Comparison of ENCODE assay signal across 1 cellular context in genomic region chr1:15847100-15847892, GRCh38.
TF ChIP-seq lines count a peak whose summit lies in the region.

A gene with protein sequence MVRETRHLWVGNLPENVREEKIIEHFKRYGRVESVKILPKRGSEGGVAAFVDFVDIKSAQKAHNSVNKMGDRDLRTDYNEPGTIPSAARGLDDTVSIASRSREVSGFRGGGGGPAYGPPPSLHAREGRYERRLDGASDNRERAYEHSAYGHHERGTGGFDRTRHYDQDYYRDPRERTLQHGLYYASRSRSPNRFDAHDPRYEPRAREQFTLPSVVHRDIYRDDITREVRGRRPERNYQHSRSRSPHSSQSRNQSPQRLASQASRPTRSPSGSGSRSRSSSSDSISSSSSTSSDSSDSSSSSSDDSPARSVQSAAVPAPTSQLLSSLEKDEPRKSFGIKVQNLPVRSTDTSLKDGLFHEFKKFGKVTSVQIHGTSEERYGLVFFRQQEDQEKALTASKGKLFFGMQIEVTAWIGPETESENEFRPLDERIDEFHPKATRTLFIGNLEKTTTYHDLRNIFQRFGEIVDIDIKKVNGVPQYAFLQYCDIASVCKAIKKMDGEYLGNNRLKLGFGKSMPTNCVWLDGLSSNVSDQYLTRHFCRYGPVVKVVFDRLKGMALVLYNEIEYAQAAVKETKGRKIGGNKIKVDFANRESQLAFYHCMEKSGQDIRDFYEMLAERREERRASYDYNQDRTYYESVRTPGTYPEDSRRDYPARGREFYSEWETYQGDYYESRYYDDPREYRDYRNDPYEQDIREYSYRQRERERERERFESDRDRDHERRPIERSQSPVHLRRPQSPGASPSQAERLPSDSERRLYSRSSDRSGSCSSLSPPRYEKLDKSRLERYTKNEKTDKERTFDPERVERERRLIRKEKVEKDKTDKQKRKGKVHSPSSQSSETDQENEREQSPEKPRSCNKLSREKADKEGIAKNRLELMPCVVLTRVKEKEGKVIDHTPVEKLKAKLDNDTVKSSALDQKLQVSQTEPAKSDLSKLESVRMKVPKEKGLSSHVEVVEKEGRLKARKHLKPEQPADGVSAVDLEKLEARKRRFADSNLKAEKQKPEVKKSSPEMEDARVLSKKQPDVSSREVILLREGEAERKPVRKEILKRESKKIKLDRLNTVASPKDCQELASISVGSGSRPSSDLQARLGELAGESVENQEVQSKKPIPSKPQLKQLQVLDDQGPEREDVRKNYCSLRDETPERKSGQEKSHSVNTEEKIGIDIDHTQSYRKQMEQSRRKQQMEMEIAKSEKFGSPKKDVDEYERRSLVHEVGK (N-terminal part only) (plus strand): TSS chr1:15847707. CDS start chr1:15848068, 361 bp downstream.

TF ChIP-seq in HepG2, 621 proteins besides CTCF, POLR2A, EP300 and RAD21 (continued from another document and continues in another):
- TF ChIP-seq, protein P1, sequence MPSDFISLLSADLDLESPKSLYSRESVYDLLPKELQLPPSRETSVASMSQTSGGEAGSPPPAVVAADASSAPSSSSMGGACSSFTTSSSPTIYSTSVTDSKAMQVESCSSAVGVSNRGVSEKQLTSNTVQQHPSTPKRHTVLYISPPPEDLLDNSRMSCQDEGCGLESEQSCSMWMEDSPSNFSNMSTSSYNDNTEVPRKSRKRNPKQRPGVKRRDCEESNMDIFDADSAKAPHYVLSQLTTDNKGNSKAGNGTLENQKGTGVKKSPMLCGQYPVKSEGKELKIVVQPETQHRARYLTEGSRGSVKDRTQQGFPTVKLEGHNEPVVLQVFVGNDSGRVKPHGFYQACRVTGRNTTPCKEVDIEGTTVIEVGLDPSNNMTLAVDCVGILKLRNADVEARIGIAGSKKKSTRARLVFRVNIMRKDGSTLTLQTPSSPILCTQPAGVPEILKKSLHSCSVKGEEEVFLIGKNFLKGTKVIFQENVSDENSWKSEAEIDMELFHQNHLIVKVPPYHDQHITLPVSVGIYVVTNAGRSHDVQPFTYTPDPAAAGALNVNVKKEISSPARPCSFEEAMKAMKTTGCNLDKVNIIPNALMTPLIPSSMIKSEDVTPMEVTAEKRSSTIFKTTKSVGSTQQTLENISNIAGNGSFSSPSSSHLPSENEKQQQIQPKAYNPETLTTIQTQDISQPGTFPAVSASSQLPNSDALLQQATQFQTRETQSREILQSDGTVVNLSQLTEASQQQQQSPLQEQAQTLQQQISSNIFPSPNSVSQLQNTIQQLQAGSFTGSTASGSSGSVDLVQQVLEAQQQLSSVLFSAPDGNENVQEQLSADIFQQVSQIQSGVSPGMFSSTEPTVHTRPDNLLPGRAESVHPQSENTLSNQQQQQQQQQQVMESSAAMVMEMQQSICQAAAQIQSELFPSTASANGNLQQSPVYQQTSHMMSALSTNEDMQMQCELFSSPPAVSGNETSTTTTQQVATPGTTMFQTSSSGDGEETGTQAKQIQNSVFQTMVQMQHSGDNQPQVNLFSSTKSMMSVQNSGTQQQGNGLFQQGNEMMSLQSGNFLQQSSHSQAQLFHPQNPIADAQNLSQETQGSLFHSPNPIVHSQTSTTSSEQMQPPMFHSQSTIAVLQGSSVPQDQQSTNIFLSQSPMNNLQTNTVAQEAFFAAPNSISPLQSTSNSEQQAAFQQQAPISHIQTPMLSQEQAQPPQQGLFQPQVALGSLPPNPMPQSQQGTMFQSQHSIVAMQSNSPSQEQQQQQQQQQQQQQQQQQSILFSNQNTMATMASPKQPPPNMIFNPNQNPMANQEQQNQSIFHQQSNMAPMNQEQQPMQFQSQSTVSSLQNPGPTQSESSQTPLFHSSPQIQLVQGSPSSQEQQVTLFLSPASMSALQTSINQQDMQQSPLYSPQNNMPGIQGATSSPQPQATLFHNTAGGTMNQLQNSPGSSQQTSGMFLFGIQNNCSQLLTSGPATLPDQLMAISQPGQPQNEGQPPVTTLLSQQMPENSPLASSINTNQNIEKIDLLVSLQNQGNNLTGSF (CRISPR knock-in tag; IDR thresholded peaks at IDR 0.05) = 0 out of 2 replicates have a peak, but pooled peaks have one; percentile 18
- TF ChIP-seq BCL6 (CRISPR knock-in tag; IDR thresholded peaks at IDR 0.05) (0 out of 2 replicates have a peak, but pooled peaks have one; percentile 27), DMAP1 (CRISPR knock-in tag; IDR thresholded peaks at IDR 0.05) (peak; percentile 39; the same call in 1 of the 2 replicates), ZNF124 (CRISPR knock-in tag; IDR thresholded peaks at IDR 0.05) (0 out of 2 replicates have a peak, but pooled peaks have one; percentile 27), TFDP1 (CRISPR knock-in tag; IDR thresholded peaks at IDR 0.05; ENCODE audit: borderline replicate concordance) (peak; percentile 84), KDM2A (CRISPR knock-in tag; IDR thresholded peaks at IDR 0.05; ENCODE audit: borderline replicate concordance, low read depth) (peak; percentile 26; the same call in 1 of the 2 replicates), ZFP91 (CRISPR knock-in tag; IDR thresholded peaks at IDR 0.05; ENCODE audit: borderline replicate concordance) (peak; percentile 65; the same call in 1 of the 2 replicates), ZNF883 (CRISPR knock-in tag; IDR thresholded peaks at IDR 0.05; ENCODE audit: not compliant biosample characterization) (peak; percentile 64), ZSCAN29 (CRISPR knock-in tag; conservative IDR thresholded peaks at IDR 0.05) (no peak), MAFK (conservative IDR thresholded peaks at IDR 0.05 in 1 of 2, IDR thresholded peaks at IDR 0.05 in 1 of 2; ENCODE audit: low read length in 2 of 2) (no peak), ZZZ3 (CRISPR knock-in tag; IDR thresholded peaks at IDR 0.05; ENCODE audit: borderline replicate concordance) (0 out of 2 replicates have a peak, but pooled peaks have one; percentile 32), KMT2A (CRISPR knock-in tag; IDR thresholded peaks at IDR 0.05) (0 out of 2 replicates have a peak, but pooled peaks have one; percentile 32), ZNF362 (CRISPR knock-in tag; IDR thresholded peaks at IDR 0.05; ENCODE audit: borderline replicate concordance) (peak; percentile 46; the same call in 1 of the 2 replicates), ZMAT3 (CRISPR knock-in tag; conservative IDR thresholded peaks at IDR 0.05) (peak; percentile 77), UBTF (CRISPR knock-in tag; IDR thresholded peaks at IDR 0.05) (peak; percentile 77), ZNF761 (CRISPR knock-in tag; conservative IDR thresholded peaks at IDR 0.05) (peak; percentile 85; the same call in 1 of the 2 replicates), ZSCAN12 (CRISPR knock-in tag; IDR thresholded peaks at IDR 0.05) (no peak), ZC3H13 (CRISPR knock-in tag; IDR thresholded peaks at IDR 0.05) (0 out of 2 replicates have a peak, but pooled peaks have one; percentile 51), XBP1 (CRISPR knock-in tag; IDR thresholded peaks at IDR 0.05) (no peak), ZNF121 (CRISPR knock-in tag; IDR thresholded peaks at IDR 0.05) (peak; percentile 98), RARA (CRISPR knock-in tag; IDR thresholded peaks at IDR 0.05) (0 out of 2 replicates have a peak, but pooled peaks have one; percentile 14), MED8 (CRISPR knock-in tag; IDR thresholded peaks at IDR 0.05; ENCODE audit: insufficient replicate concordance) (peak; percentile 29), ZMYM2 (CRISPR knock-in tag; IDR thresholded peaks at IDR 0.05) (peak; percentile 51), BORCS8-MEF2B (CRISPR knock-in tag; IDR thresholded peaks at IDR 0.05) (0 out of 2 replicates have a peak, but pooled peaks have one; percentile 39), ZSCAN21 (CRISPR knock-in tag; IDR thresholded peaks at IDR 0.05; ENCODE audit: borderline replicate concordance) (peak; percentile 80), AKAP8 (CRISPR knock-in tag; IDR thresholded peaks at IDR 0.05) (0 out of 2 replicates have a peak, but pooled peaks have one; percentile 22), ZNF530 (CRISPR knock-in tag; IDR thresholded peaks at IDR 0.05; ENCODE audit: low read depth) (no peak), ZNF138 (CRISPR knock-in tag; IDR thresholded peaks at IDR 0.05; ENCODE audit: low read depth) (0 out of 2 replicates have a peak, but pooled peaks have one; percentile 7), BRD4 (CRISPR knock-in tag; IDR thresholded peaks at IDR 0.05) (0 out of 2 replicates have a peak, but pooled peaks have one; percentile 44), ZFP1 (CRISPR knock-in tag; IDR thresholded peaks at IDR 0.05) (0 out of 2 replicates have a peak, but pooled peaks have one; percentile 28), NFKB2 (CRISPR knock-in tag; IDR thresholded peaks at IDR 0.05; ENCODE audit: borderline replicate concordance) (peak; percentile 59; the same call in 1 of the 2 replicates), GFI1 (CRISPR knock-in tag; IDR thresholded peaks at IDR 0.05; ENCODE audit: borderline replicate concordance) (0 out of 2 replicates have a peak, but pooled peaks have one; percentile 18)
- TF ChIP-seq, protein P2, sequence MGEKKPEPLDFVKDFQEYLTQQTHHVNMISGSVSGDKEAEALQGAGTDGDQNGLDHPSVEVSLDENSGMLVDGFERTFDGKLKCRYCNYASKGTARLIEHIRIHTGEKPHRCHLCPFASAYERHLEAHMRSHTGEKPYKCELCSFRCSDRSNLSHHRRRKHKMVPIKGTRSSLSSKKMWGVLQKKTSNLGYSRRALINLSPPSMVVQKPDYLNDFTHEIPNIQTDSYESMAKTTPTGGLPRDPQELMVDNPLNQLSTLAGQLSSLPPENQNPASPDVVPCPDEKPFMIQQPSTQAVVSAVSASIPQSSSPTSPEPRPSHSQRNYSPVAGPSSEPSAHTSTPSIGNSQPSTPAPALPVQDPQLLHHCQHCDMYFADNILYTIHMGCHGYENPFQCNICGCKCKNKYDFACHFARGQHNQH (CRISPR knock-in tag; IDR thresholded peaks at IDR 0.05) = peak; percentile 83
- TF ChIP-seq, protein P3, sequence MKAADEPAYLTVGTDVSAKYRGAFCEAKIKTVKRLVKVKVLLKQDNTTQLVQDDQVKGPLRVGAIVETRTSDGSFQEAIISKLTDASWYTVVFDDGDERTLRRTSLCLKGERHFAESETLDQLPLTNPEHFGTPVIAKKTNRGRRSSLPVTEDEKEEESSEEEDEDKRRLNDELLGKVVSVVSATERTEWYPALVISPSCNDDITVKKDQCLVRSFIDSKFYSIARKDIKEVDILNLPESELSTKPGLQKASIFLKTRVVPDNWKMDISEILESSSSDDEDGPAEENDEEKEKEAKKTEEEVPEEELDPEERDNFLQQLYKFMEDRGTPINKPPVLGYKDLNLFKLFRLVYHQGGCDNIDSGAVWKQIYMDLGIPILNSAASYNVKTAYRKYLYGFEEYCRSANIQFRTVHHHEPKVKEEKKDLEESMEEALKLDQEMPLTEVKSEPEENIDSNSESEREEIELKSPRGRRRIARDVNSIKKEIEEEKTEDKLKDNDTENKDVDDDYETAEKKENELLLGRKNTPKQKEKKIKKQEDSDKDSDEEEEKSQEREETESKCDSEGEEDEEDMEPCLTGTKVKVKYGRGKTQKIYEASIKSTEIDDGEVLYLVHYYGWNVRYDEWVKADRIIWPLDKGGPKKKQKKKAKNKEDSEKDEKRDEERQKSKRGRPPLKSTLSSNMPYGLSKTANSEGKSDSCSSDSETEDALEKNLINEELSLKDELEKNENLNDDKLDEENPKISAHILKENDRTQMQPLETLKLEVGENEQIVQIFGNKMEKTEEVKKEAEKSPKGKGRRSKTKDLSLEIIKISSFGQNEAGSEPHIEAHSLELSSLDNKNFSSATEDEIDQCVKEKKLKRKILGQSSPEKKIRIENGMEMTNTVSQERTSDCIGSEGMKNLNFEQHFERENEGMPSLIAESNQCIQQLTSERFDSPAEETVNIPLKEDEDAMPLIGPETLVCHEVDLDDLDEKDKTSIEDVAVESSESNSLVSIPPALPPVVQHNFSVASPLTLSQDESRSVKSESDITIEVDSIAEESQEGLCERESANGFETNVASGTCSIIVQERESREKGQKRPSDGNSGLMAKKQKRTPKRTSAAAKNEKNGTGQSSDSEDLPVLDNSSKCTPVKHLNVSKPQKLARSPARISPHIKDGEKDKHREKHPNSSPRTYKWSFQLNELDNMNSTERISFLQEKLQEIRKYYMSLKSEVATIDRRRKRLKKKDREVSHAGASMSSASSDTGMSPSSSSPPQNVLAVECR (CRISPR knock-in tag; IDR thresholded peaks at IDR 0.05; ENCODE audit: borderline replicate concordance) = peak; percentile 73; the same call in 1 of the 2 replicates
